1 cellular context compared by ENCODE assay signal in genomic region chrX:130204647-130205046, GRCh38.
TF ChIP-seq lines count a peak whose summit lies in the region.

No MANE protein-coding gene starts in this region.

TF ChIP-seq in HepG2, 621 proteins besides CTCF, POLR2A, EP300 and RAD21:
- TF ChIP-seq TEF (CRISPR knock-in tag; IDR thresholded peaks at IDR 0.05) (no peak), SNAPC5 (CRISPR knock-in tag; IDR thresholded peaks at IDR 0.05; ENCODE audit: borderline replicate concordance) (no peak)
TF ChIP-seq in HepG2: peak in this region for 0.
